8 cellular contexts compared by ENCODE assay signal in the genomic region with DNA sequence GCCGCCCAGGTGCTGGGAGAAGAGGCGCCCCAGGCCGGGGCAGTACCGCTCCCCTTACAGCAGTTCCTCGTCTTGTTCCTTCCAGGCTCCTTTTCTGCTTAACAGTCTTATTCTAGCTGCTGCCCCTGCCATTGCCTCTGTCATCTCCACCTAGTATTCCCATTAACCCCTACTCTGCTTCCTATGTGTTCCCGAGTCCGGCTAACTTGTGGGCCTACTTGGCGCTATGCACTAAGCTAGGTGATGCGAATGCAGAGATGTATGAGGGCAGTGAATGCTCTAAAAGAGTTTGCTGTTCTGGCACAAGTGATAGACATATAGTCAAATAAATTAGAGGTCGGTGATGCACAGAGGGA. TPM values are rescaled to one million over a fixed set of nuclear protein-coding genes. Genes with fewer than 3 reads are reported as not detected.
DNase-seq lines count a peak whose midpoint lies in the region; ATAC-seq and TF ChIP-seq lines count a peak whose summit lies in the region.

No MANE protein-coding gene starts in this region.

- CTCF ChIA-PET in CD8-positive, alpha-beta T cell (lab: Charles Lee) = interaction anchor here (0.5 to 1.6 kb wide), 4 partner anchors 9 to 127 kb away, joined by 4 to 8 read pairs (median 4); no protein-coding TSS in a partner anchor

- intact Hi-C loops in CD8-positive, alpha-beta T cell (cut with DNase I, micrococcal nuclease) = loop anchor here in 1 of 2 experiments (1.0 kb wide), 2 partner anchors 9 to 71 kb away; no protein-coding TSS in a partner anchor

- ATAC-seq in CD8-positive, alpha-beta T cell = no peak
- ATAC-seq in HG03280 (IDR thresholded peaks at IDR 0.05; ENCODE audit: unreplicated experiment) (no peak), GM21390 (IDR thresholded peaks at IDR 0.05; ENCODE audit: unreplicated experiment) (no peak)

- H3K4me3 ChIP-seq in CD8-positive, alpha-beta T cell (ENCODE audit: low read depth, low read length) = peak overlapping the region; percentile 39
- peak overlapping the region; percentile 73 for H3K4me3 ChIP-seq in NB4 (ENCODE audit: low read depth, low read length)
- peak overlapping the region; percentile 11 to 75 for H3K4me3 ChIP-seq in duodenal mucosa (ENCODE audit: low read depth in 1 of 2, low read length in 2 of 2)
- peak overlapping the region; percentile 6 for H3K4me3 ChIP-seq in parathyroid adenoma (ENCODE audit: low read depth, low read length)

- no peaks in the 10 kb centered on the region for H3K36me3 ChIP-seq in CD8-positive, alpha-beta T cell (ENCODE audit: insufficient read depth, low read length)
- H3K36me3 ChIP-seq in duodenal mucosa (ENCODE audit: control insufficient read depth in 1 of 2, insufficient read depth in 2 of 2, low read length in 2 of 2) (no peaks in the 10 kb centered on the region), parathyroid adenoma (ENCODE audit: control insufficient read depth, insufficient read depth, low read length) (no peaks in the 10 kb centered on the region)

- POLR2A ChIA-PET in CD8-positive, alpha-beta T cell (lab: Charles Lee) = interaction anchor here (1.7 kb wide), 1 partner anchor 9 kb away, joined by 5 read pairs; no protein-coding TSS in a partner anchor

- no peaks in the 10 kb centered on the region for H3K9me3 ChIP-seq in CD8-positive, alpha-beta T cell (ENCODE audit: low read length)
- H3K9me3 ChIP-seq in duodenal mucosa (ENCODE audit: control insufficient read depth in 1 of 2, low read length in 2 of 2) (no peaks in the 10 kb centered on the region), parathyroid adenoma (ENCODE audit: control insufficient read depth, low read length) (no peaks in the 10 kb centered on the region)

- no peak for TF ChIP-seq CTCF in CD8-positive, alpha-beta T cell (IDR thresholded peaks at IDR 0.05)
- TF ChIP-seq CTCF in NB4 (IDR thresholded peaks at IDR 0.05; ENCODE audit: low read depth, low read length) (no peak), parathyroid adenoma (IDR thresholded peaks at IDR 0.05) (no peak)

- no peaks in the 10 kb centered on the region for H3K36me3 Mint-ChIP-seq in CD8-positive, alpha-beta T cell

- no peaks in the 10 kb centered on the region for H3K79me2 ChIP-seq in parathyroid adenoma

- H3K9ac ChIP-seq in duodenal mucosa (ENCODE audit: low read depth in 1 of 2, low read length in 2 of 2) (no peak overlapping the region), parathyroid adenoma (no peak overlapping the region)

- H3K27me3 Mint-ChIP-seq in CD8-positive, alpha-beta T cell (ENCODE audit: low read depth) = peaks cover 34% of the 10 kb centered on the region

- no peak overlapping the region for H3K27ac Mint-ChIP-seq in CD8-positive, alpha-beta T cell

- H3K4me3 Mint-ChIP-seq in CD8-positive, alpha-beta T cell = peak overlapping the region; percentile 78

- no peaks in the 10 kb centered on the region for H3K9me3 Mint-ChIP-seq in CD8-positive, alpha-beta T cell

- TF ChIP-seq POLR2A in NB4 (IDR thresholded peaks at IDR 0.05; ENCODE audit: extremely low read depth, insufficient read length) = no peak

- peak overlapping the region; percentile 57 for H2AFZ ChIP-seq in parathyroid adenoma

- DNase-seq in CD8-positive, alpha-beta T cell = no peak
- DNase-seq in NB4 (ENCODE audit: low read depth) (no peak), COR-L47 (lab: John Stamatoyannopoulos, UW) (no peak), NCI-H2081 treated with DMSO at 0.1 percent for 48 hours (lab: John Stamatoyannopoulos, UW) (no peak)

- H3K4me2 ChIP-seq in parathyroid adenoma (ENCODE audit: low read length) = peak overlapping the region; percentile 49

- H3K4me1 ChIP-seq in CD8-positive, alpha-beta T cell (ENCODE audit: insufficient read depth, low read length) = peaks cover 13% of the 10 kb centered on the region
- H3K4me1 ChIP-seq in duodenal mucosa (ENCODE audit: control insufficient read depth in 1 of 2, insufficient read depth in 2 of 2, low read length in 2 of 2) = peaks cover 12 to 13% of the 10 kb centered on the region in 2 donors
- H3K4me1 ChIP-seq in parathyroid adenoma = no peaks in the 10 kb centered on the region

- H3K4me1 Mint-ChIP-seq in CD8-positive, alpha-beta T cell (ENCODE audit: low read depth) = peaks cover 14% of the 10 kb centered on the region

- no peak overlapping the region for H3K27ac ChIP-seq in CD8-positive, alpha-beta T cell (ENCODE audit: low read depth, low read length)
- no peak overlapping the region for H3K27ac ChIP-seq in duodenal mucosa (ENCODE audit: low read depth, low read length)
- no peak overlapping the region for H3K27ac ChIP-seq in parathyroid adenoma

- peaks cover 17% of the 10 kb centered on the region for H3K27me3 ChIP-seq in CD8-positive, alpha-beta T cell (ENCODE audit: insufficient read depth, low read length)
- H3K27me3 ChIP-seq in duodenal mucosa (ENCODE audit: control insufficient read depth in 1 of 2, insufficient read depth in 2 of 2, low read length in 2 of 2) (no peaks in the 10 kb centered on the region), parathyroid adenoma (ENCODE audit: control insufficient read depth, insufficient read depth, low read length) (no peaks in the 10 kb centered on the region)

RNA-seq across cellular contexts. Expression of a gene that starts 0.3 kb away (rescaled TPM):
- total RNA-seq in CD8-positive, alpha-beta T cell = under 1 TPM in 1 of 2 experiments, not detected in 1; 0.05 TPM

RNA-seq across cellular contexts. Expression of a gene that starts 6.9 kb away (rescaled TPM):
- total RNA-seq in CD8-positive, alpha-beta T cell = 10 to 100 TPM; 21.3 to 21.5 TPM

RNA-seq across cellular contexts. Expression of a gene that starts 18.9 kb away (rescaled TPM):
- total RNA-seq in CD8-positive, alpha-beta T cell = 10 to 100 TPM; 18.4 TPM

RNA-seq across cellular contexts. Expression of a gene that starts 28.6 kb away (rescaled TPM):
- 10 to 100 TPM; 46.4 to 46.7 TPM for total RNA-seq in CD8-positive, alpha-beta T cell

RNA-seq across cellular contexts. Expression of a gene that starts 46.6 kb away (rescaled TPM):
- total RNA-seq in CD8-positive, alpha-beta T cell = under 1 TPM; 0.24 to 0.39 TPM

Comparison
In these comparisons a context has a peak if more than half of its experiments do, and no peak if none do; other contexts are left out.
1. H3K4me3 ChIP-seq: peak in every context shown above with its lines; median percentile 73 in NB4; 43 in duodenal mucosa; 39 in CD8-positive, alpha-beta T cell; 6 in parathyroid adenoma.